8 cellular contexts compared by ENCODE assay signal in the genomic region with DNA sequence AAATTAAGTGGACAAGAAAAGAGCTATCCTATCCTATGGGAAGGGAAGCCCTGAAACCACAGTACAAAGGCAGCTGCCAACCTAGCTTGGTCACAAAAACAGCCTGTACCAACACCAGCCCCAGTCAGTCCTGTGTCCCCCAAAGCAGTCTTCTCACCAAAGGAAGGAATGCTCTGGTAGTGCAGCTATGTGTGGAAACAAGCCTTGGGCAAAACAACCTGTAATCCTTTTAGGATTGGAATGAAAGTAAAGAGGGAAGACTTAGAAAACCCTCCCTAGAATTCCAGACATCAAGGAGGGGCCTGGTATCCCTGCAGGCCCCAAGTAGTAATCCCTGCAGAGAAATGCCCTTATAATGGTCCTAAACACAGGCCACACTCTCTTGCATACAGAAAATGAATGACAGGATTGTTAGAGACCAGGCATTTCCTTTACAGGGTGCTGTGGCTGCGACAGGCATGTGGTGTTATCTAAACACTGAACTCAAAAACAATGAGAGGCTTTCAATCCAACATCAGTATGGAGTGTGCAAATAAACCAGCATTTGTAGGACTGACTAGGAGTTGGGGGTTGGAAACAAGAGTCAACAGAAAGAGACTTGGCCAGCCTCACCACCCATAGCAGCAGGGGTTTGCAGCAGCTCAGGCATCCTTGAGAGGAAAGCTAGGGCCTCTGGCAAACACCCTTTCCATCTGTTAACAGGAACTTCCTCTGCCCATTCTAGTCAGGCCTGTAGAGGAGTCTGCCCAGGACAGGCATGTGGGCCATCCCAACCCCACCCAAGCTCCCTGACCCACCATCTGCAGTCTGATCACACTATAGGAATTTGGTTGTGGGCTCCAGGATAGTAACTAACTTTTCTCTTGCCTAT. TPM values are rescaled to one million over a fixed set of nuclear protein-coding genes. Genes with fewer than 3 reads are reported as not detected.
A peak's percentile ranks its signal among the peaks of the same experiment; 100 is the strongest.
DNase-seq lines count a peak whose midpoint lies in the region; ATAC-seq and TF ChIP-seq lines count a peak whose summit lies in the region.

No MANE protein-coding gene starts in this region.

- H3K9me3 ChIP-seq in body of pancreas (no peaks in the 10 kb centered on the region), right lobe of liver (no peaks in the 10 kb centered on the region)

- H3K4me3 ChIP-seq in body of pancreas (no peak overlapping the region), right lobe of liver (no peak overlapping the region)

- no peak for DNase-seq in stimulated activated naive CD8-positive, alpha-beta T cell treated with anti-CD3 and anti-CD28 coated beads, Interleukin-15, amount 100 ng/mL, for 72 hours
- DNase-seq in stimulated activated naive CD8-positive, alpha-beta T cell treated with anti-CD3 and anti-CD28 coated beads, Interleukin-15, Interleukin-2, amounts not matched to agents 100 U/mL and 50 U/mL, for 24 hours, result no peak
- DNase-seq in body of pancreas (peak in 1 of 4 donors; percentile 16), right lobe of liver (no peak), omental fat pad (ENCODE audit: low spot score) (no peak), DMS79 (lab: John Stamatoyannopoulos, UW) (no peak)

- 15 to 38% methylated on average over 1 of the region's 1 CpG for WGBS in body of pancreas, 2 donors
- WGBS in right lobe of liver (ENCODE audit: insufficient coverage, low coverage, low lambda C conversion rate, missing lambda C conversion rate), result 70% methylated on average over 1 of the region's 1 CpG

- ATAC-seq in stimulated activated naive CD8-positive, alpha-beta T cell treated with anti-CD3 and anti-CD28 coated beads, Interleukin-15, amount 100 ng/mL, for 72 hours, result no peak
- ATAC-seq in stimulated activated naive CD8-positive, alpha-beta T cell treated with anti-CD3 and anti-CD28 coated beads, Interleukin-15, Interleukin-2, amounts not matched to agents 100 U/mL and 50 U/mL, for 24 hours, result no peak
- ATAC-seq in body of pancreas (peak; percentile 69), right lobe of liver (peak; percentile 27 to 40 (median 36)), omental fat pad (ENCODE audit: low FRiP score) (no peak), HG03521 (IDR thresholded peaks at IDR 0.05; ENCODE audit: unreplicated experiment) (no peak), HG03469 (IDR thresholded peaks at IDR 0.05; ENCODE audit: unreplicated experiment) (no peak)

- TF ChIP-seq POLR2A in body of pancreas (IDR thresholded peaks at IDR 0.05) (no peak), right lobe of liver (IDR thresholded peaks at IDR 0.05) (no peak)

- H3K27me3 ChIP-seq in body of pancreas, result no peaks in the 10 kb centered on the region
- no peaks in the 10 kb centered on the region for H3K27me3 ChIP-seq in right lobe of liver

- TF ChIP-seq CTCF in body of pancreas (IDR thresholded peaks at IDR 0.05) (no peak), right lobe of liver (IDR thresholded peaks at IDR 0.05) (no peak), omental fat pad (IDR thresholded peaks at IDR 0.05) (no peak)

- H3K4me1 ChIP-seq in body of pancreas, result peaks cover 16% of the 10 kb centered on the region
- no peaks in the 10 kb centered on the region for H3K4me1 ChIP-seq in right lobe of liver

- peaks cover 33% of the 10 kb centered on the region for H3K4me1 Mint-ChIP-seq in stimulated activated naive CD8-positive, alpha-beta T cell treated with anti-CD3 and anti-CD28 coated beads, Interleukin-15, amount 100 ng/mL, for 72 hours

- intact Hi-C loops in body of pancreas (cut with DNase I) (loop anchor here (5.0 to 10.0 kb wide), 2 partner anchors 181 to 229 kb away; no protein-coding TSS in a partner anchor), right lobe of liver (cut with DNase I) (loop anchor here in 1 of 2 donors (10.0 kb wide), 1 partner anchor 189 kb away; no protein-coding TSS in a partner anchor)

- H3K36me3 ChIP-seq in body of pancreas (replicated peaks in 1 of 2; ENCODE audit: insufficient read depth in 1 of 2, low read depth in 2 of 2) (peaks cover 0 to 12% of the 10 kb centered on the region in 2 donors), right lobe of liver (peaks cover 0 to 27% (median 9%) of the 10 kb centered on the region in 4 donors)

- H3K9me3 Mint-ChIP-seq in stimulated activated naive CD8-positive, alpha-beta T cell treated with anti-CD3 and anti-CD28 coated beads, Interleukin-15, amount 100 ng/mL, for 72 hours, result no peaks in the 10 kb centered on the region

- no peak overlapping the region for H3K4me3 Mint-ChIP-seq in stimulated activated naive CD8-positive, alpha-beta T cell treated with anti-CD3 and anti-CD28 coated beads, Interleukin-15, amount 100 ng/mL, for 72 hours

- H3K27ac ChIP-seq in body of pancreas (peak overlapping the region in 3 of 4 donors; percentile 23 to 54 (median 53)), right lobe of liver (peak overlapping the region in 1 of 3 donors; percentile 16)

- H3K27me3 Mint-ChIP-seq in stimulated activated naive CD8-positive, alpha-beta T cell treated with anti-CD3 and anti-CD28 coated beads, Interleukin-15, amount 100 ng/mL, for 72 hours, result no peaks in the 10 kb centered on the region

- peak overlapping the region; percentile 28 to 79 for H3K27ac Mint-ChIP-seq in stimulated activated naive CD8-positive, alpha-beta T cell treated with anti-CD3 and anti-CD28 coated beads, Interleukin-15, amount 100 ng/mL, for 72 hours

RNA-seq across cellular contexts. Expression of gene DCAF5, which starts 59.1 kb away (rescaled TPM):
- 10 to 100 TPM; 20.5 to 25.4 TPM for total RNA-seq in body of pancreas
- total RNA-seq in right lobe of liver, result 10 to 100 TPM; 21.8 to 31.4 (median 28.0) TPM
- total RNA-seq in omental fat pad, result 10 to 100 TPM; 30.4 to 58.1 (median 38.0) TPM

Comparison
In these comparisons a context has a peak if more than half of its experiments do, and no peak if none do; other contexts are left out.
1. ATAC-seq: peak in body of pancreas (single experiment) and right lobe of liver (4 of 4); none in stimulated activated naive CD8-positive, alpha-beta T cell treated with anti-CD3 and anti-CD28 coated beads, Interleukin-15, amount 100 ng/mL, for 72 hours (single experiment), stimulated activated naive CD8-positive, alpha-beta T cell treated with anti-CD3 and anti-CD28 coated beads, Interleukin-15, Interleukin-2, amounts not matched to agents 100 U/mL and 50 U/mL, for 24 hours (single experiment), omental fat pad (single experiment), HG03521 (single experiment) and HG03469 (single experiment).